ENCODE assay signal across 1 cellular context in genomic region chr7:64581929-64582894, GRCh38.
TF ChIP-seq lines count a peak whose summit lies in the region.

No MANE protein-coding gene starts in this region.

TF ChIP-seq in K562, 482 proteins besides CTCF, POLR2A, EP300 and RAD21 (continued from another document):
- no peak for TF ChIP-seq CUX1 (CRISPR knock-in tag; IDR thresholded peaks at IDR 0.05)
- TF ChIP-seq ZFP30 (CRISPR knock-in tag; IDR thresholded peaks at IDR 0.05; ENCODE audit: borderline replicate concordance): no peak
- TF ChIP-seq MYBL2 (IDR thresholded peaks at IDR 0.05; ENCODE audit: low read depth): no peak
- TF ChIP-seq MYBL2 (CRISPR knock-in tag; IDR thresholded peaks at IDR 0.05; ENCODE audit: borderline replicate concordance): no peak
- TF ChIP-seq ZNF224 (CRISPR knock-in tag; IDR thresholded peaks at IDR 0.05): no peak
- no peak for TF ChIP-seq XRCC4 (IDR thresholded peaks at IDR 0.05; ENCODE audit: extremely low read depth, insufficient read depth, insufficient read length)
- TF ChIP-seq KLF16 (IDR thresholded peaks at IDR 0.05): 0 out of 2 replicates have a peak, but pooled peaks have one; percentile 21
- no peak for TF ChIP-seq ZNF77 (CRISPR knock-in tag; IDR thresholded peaks at IDR 0.05)
- peak; percentile 48 for TF ChIP-seq NCOR1 (IDR thresholded peaks at IDR 0.05)
- TF ChIP-seq PML (IDR thresholded peaks at IDR 0.05; ENCODE audit: low read length): 0 out of 2 replicates have a peak, but pooled peaks have one; percentile 22
- peak; percentile 58; the same call in 1 of the 2 replicates for TF ChIP-seq CBFA2T2 (conservative IDR thresholded peaks at IDR 0.05)
- TF ChIP-seq YY1 (IDR thresholded peaks at IDR 0.05; ENCODE audit: borderline replicate concordance in 1 of 3, control insufficient read depth in 1 of 3, extremely low read depth in 1 of 3, insufficient read depth in 3 of 3, insufficient read length in 1 of 3, insufficient replicate concordance in 2 of 3, low read depth in 1 of 3, low read length in 2 of 3): no peak
- TF ChIP-seq ATF7 (IDR thresholded peaks at IDR 0.05): no peak
- no peak for TF ChIP-seq LARP7 (IDR thresholded peaks at IDR 0.05)
- no peak for TF ChIP-seq ZC3H11A (IDR thresholded peaks at IDR 0.05; ENCODE audit: low read depth, low read length)
- no peak for TF ChIP-seq JUNB (CRISPR knock-in tag; conservative IDR thresholded peaks at IDR 0.05)
- TF ChIP-seq WHSC1 (IDR thresholded peaks at IDR 0.05; ENCODE audit: low read length): no peak
- TF ChIP-seq KDM1A (IDR thresholded peaks at IDR 0.05): 0 out of 4 replicates have a peak, but pooled peaks of 1 of the 2 experiments have one; percentile 11
